Comparison of ENCODE assay signal across 21 cellular contexts in the genomic region with DNA sequence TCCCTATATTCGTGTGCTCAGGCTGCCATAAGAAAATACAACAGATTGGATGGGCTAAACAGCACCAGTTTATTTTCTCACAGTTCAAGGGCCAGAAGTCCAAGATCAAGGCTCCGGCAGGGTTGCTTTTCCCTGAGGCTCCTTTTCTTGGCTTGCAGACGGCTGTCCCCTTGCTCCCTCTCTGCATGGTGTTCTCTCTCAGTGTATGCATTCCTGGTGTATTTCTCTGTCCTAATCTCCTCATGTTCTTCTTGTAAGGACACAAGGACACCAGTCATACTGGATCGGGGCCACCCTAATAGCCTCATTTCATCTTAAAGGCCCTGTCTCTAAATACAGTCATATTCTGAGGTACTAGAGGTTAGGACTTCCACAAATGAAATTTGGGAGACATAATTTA.
DNase-seq lines count a peak whose midpoint lies in the region; FAIRE-seq and TF ChIP-seq lines count a peak whose summit lies in the region.
"Had no signal": no experiment of that assay in that cellular context is flagged by ENCODE, and none has a peak within 500 bp of the region (broad histone marks: within the 10 kb centered on the region; RNA-seq: fewer than 3 reads in every experiment).

No MANE protein-coding gene starts in this region.

- no peaks in the 10 kb centered on the region for H3K36me3 Mint-ChIP-seq in type B pancreatic cell
- H3K36me3 Mint-ChIP-seq: activated naive CD8-positive, alpha-beta T cell treated with anti-CD3 and anti-CD28 coated beads, Interleukin-2, amount 10 ng/mL, durations not matched to agents 7 days and 5 days; CD4-positive, CD25-positive, alpha-beta regulatory T cell had no signal

- H3K4me1 Mint-ChIP-seq in type B pancreatic cell (ENCODE audit: unreplicated experiment) = no peaks in the 10 kb centered on the region
- H3K4me1 Mint-ChIP-seq: CD4-positive, CD25-positive, alpha-beta regulatory T cell; central memory CD8-positive, alpha-beta T cell; neural crest cell had no signal

- H3K27ac Mint-ChIP-seq in type B pancreatic cell = no peak overlapping the region
- H3K27ac Mint-ChIP-seq: activated CD8-positive, alpha-beta T cell treated with anti-CD3 and anti-CD28 coated beads for 36 hours; activated naive CD8-positive, alpha-beta T cell treated with anti-CD3 and anti-CD28 coated beads, Interleukin-2, amount 10 ng/mL, durations not matched to agents 7 days and 5 days; CD4-positive, CD25-positive, alpha-beta regulatory T cell; memory B cell had no signal

- H3K4me3 ChIP-seq in BLaER1 = no peak overlapping the region
- H3K4me3 ChIP-seq in colonic mucosa = no peak overlapping the region
- no peak overlapping the region for H3K4me3 ChIP-seq in kidney (ENCODE audit: low read length in 2 of 2)
- no peak overlapping the region for H3K4me3 ChIP-seq in sigmoid colon
- H3K4me3 ChIP-seq: A549, PC-9, SK-N-MC had no signal

- peaks cover 3% of the 10 kb centered on the region for H3K27me3 Mint-ChIP-seq in type B pancreatic cell

- H3K4me2 ChIP-seq in BLaER1 = peak overlapping the region; percentile 64
- H3K4me2 ChIP-seq: PC-9 had no signal

- no peak for TF ChIP-seq POLR2A in sigmoid colon (IDR thresholded peaks at IDR 0.05)

- no peak overlapping the region for H3K4me3 Mint-ChIP-seq in type B pancreatic cell
- H3K4me3 Mint-ChIP-seq: activated CD8-positive, alpha-beta T cell treated with anti-CD3 and anti-CD28 coated beads for 36 hours; activated naive CD8-positive, alpha-beta T cell treated with anti-CD3 and anti-CD28 coated beads, Interleukin-2, amount 10 ng/mL, durations not matched to agents 7 days and 5 days; CD4-positive, CD25-positive, alpha-beta regulatory T cell; central memory CD8-positive, alpha-beta T cell; memory B cell; neural crest cell had no signal

- H4K20me1 ChIP-seq in BLaER1 = no peaks in the 10 kb centered on the region

- H3K9me3 ChIP-seq in BLaER1 (peaks cover 36% of the 10 kb centered on the region), colonic mucosa (no peaks in the 10 kb centered on the region), kidney (ENCODE audit: control insufficient read depth in 1 of 2, low read length in 2 of 2) (no peaks in the 10 kb centered on the region), sigmoid colon (no peaks in the 10 kb centered on the region)
- H3K9me3 ChIP-seq: A549 had no signal

- no peak for DNase-seq in colonic mucosa
- no peak for DNase-seq in kidney
- DNase-seq in sigmoid colon = no peak
- no peak for DNase-seq in posterior cingulate gyrus
- DNase-seq in type B pancreatic cell (ENCODE audit: extremely low spot score, unreplicated experiment) = no peak
- DNase-seq in NCI-H1048 (lab: John Stamatoyannopoulos, UW) = no peak
- DNase-seq in hypothalamus (lab: John Stamatoyannopoulos, UW) = no peak
- DNase-seq: activated CD8-positive, alpha-beta T cell treated with anti-CD3 and anti-CD28 coated beads for 36 hours; activated naive CD8-positive, alpha-beta T cell treated with anti-CD3 and anti-CD28 coated beads, Interleukin-2, amount 10 ng/mL, durations not matched to agents 7 days and 5 days; CD4-positive, CD25-positive, alpha-beta regulatory T cell; foreskin keratinocyte; MV-4-11; small intestine had no signal

- H3K9me3 Mint-ChIP-seq in type B pancreatic cell = no peaks in the 10 kb centered on the region
- H3K9me3 Mint-ChIP-seq: activated CD8-positive, alpha-beta T cell treated with anti-CD3 and anti-CD28 coated beads for 36 hours; central memory CD8-positive, alpha-beta T cell had no signal

- H3K4me1 ChIP-seq in BLaER1 (peaks cover 72% of the 10 kb centered on the region), colonic mucosa (no peaks in the 10 kb centered on the region), kidney (ENCODE audit: control insufficient read depth in 1 of 2, insufficient read depth in 1 of 2, low read depth in 1 of 2, low read length in 2 of 2) (peaks cover 0 to 6% of the 10 kb centered on the region in 2 donors), sigmoid colon (peaks cover 0 to 22% (median 13%) of the 10 kb centered on the region in 4 donors)
- H3K4me1 ChIP-seq: A549, foreskin keratinocyte had no signal

- intact Hi-C loops in colonic mucosa (cut with DNase I) (no loop called here), kidney (cut with DNase I) (no loop called here), sigmoid colon (cut with DNase I) (no loop called here), posterior cingulate gyrus (cut with DNase I) (no loop called here)

- H3K27ac ChIP-seq in BLaER1 (peak overlapping the region; percentile 52), colonic mucosa (peak overlapping the region; percentile 11), kidney (ENCODE audit: low read depth in 2 of 2, low read length in 2 of 2) (peak overlapping the region; percentile 68 to 87), sigmoid colon (peak overlapping the region; percentile 25 to 71 (median 56))
- H3K27ac ChIP-seq: foreskin keratinocyte, PC-9, SK-N-MC had no signal

- H3K9ac ChIP-seq in BLaER1 (no peak overlapping the region), colonic mucosa (ENCODE audit: low read depth in 2 of 2, low read length in 2 of 2) (no peak overlapping the region), kidney (ENCODE audit: low read length in 2 of 2) (no peak overlapping the region)

- H3K36me3 ChIP-seq in BLaER1 = peaks cover 9% of the 10 kb centered on the region; the same call in 1 of the 2 replicates
- no peaks in the 10 kb centered on the region for H3K36me3 ChIP-seq in colonic mucosa
- H3K36me3 ChIP-seq in kidney (ENCODE audit: control insufficient read depth in 1 of 2, insufficient read depth in 2 of 2, low read length in 2 of 2) = no peaks in the 10 kb centered on the region
- H3K36me3 ChIP-seq in sigmoid colon = no peaks in the 10 kb centered on the region

- TF ChIP-seq EP300 in sigmoid colon (IDR thresholded peaks at IDR 0.05) = no peak

- WGBS in sigmoid colon, 2 donors = 90 to 94% methylated on average over 4 of the region's 4 CpGs

- TF ChIP-seq CTCF in colonic mucosa (IDR thresholded peaks at IDR 0.05) = no peak
- TF ChIP-seq CTCF in kidney (IDR thresholded peaks at IDR 0.05; ENCODE audit: borderline replicate concordance, extremely low read depth, insufficient read depth) = no peak
- TF ChIP-seq CTCF in sigmoid colon (IDR thresholded peaks at IDR 0.05) = no peak
- TF ChIP-seq CTCF in type B pancreatic cell (conservative IDR thresholded peaks at IDR 0.05) = no peak

- H3K27me3 ChIP-seq in BLaER1 = no peaks in the 10 kb centered on the region
- H3K27me3 ChIP-seq in colonic mucosa = no peaks in the 10 kb centered on the region
- H3K27me3 ChIP-seq in sigmoid colon = no peaks in the 10 kb centered on the region

- FAIRE-seq in kidney (lab: Jason Lieb, UNC) = no peak
- FAIRE-seq: A549, small intestine, TTC549 had no signal

Comparison
In these comparisons a context has a peak if more than half of its experiments do, and no peak if none do; other contexts are left out.
1. H3K27ac ChIP-seq: peak in every context shown above with its lines; median percentile 78 in kidney; 56 in sigmoid colon; 52 in BLaER1; 11 in colonic mucosa.